Comparison of ENCODE assay signal across 21 cellular contexts in genomic region chr2:28174211-28174610, GRCh38.
DNase-seq lines count a peak whose midpoint lies in the region; ATAC-seq and TF ChIP-seq lines count a peak whose summit lies in the region.
"Had no signal": no experiment of that assay in that cellular context is flagged by ENCODE, and none has a peak within 500 bp of the region (broad histone marks: within the 10 kb centered on the region; RNA-seq: fewer than 3 reads in every experiment).

No MANE protein-coding gene starts in this region.

- no peak overlapping the region for H2BK12ac ChIP-seq in neuronal stem cell (ENCODE audit: low read length)

- H3K18ac ChIP-seq in neuronal stem cell (ENCODE audit: low read length) = no peak overlapping the region

- H3K23ac ChIP-seq in neuronal stem cell (ENCODE audit: low read depth, low read length, poor library complexity) = no peak overlapping the region

- no peak overlapping the region for H3K4ac ChIP-seq in neuronal stem cell (ENCODE audit: low read length)

- H2AFZ ChIP-seq in hepatocyte = no peak overlapping the region
- no peak overlapping the region for H2AFZ ChIP-seq in neuronal stem cell (ENCODE audit: low read length)

- H3K4me1 ChIP-seq in hepatocyte (ENCODE audit: insufficient read depth) (peaks cover 21% of the 10 kb centered on the region), neuronal stem cell (ENCODE audit: control insufficient read depth in 2 of 2, insufficient read depth in 1 of 2, low read depth in 1 of 2, low read length in 2 of 2) (peaks cover 0 to 5% of the 10 kb centered on the region in 2 donors)
- H3K4me1 ChIP-seq: BE2C, BLaER1 had no signal

- H2BK15ac ChIP-seq in neuronal stem cell (ENCODE audit: low read length) = no peak overlapping the region

- H3K9me3 ChIP-seq in hepatocyte (ENCODE audit: low read depth) (peaks cover 20% of the 10 kb centered on the region), neuronal stem cell (replicated peaks in 1 of 2; ENCODE audit: control insufficient read depth in 2 of 2, insufficient read depth in 1 of 2, low read depth in 1 of 2, low read length in 2 of 2) (peaks cover 0 to 17% of the 10 kb centered on the region in 2 donors)
- H3K9me3 ChIP-seq: BE2C had no signal

- no peak for TF ChIP-seq CTCF in hepatocyte (IDR thresholded peaks at IDR 0.05; ENCODE audit: poor library complexity)

- DNase-seq in caudate nucleus (lab: John Stamatoyannopoulos, UW) (peak in 3 of 61 donors; percentile 13 to 40 (median 28)), hepatocyte (ENCODE audit: low spot score) (no peak), neuronal stem cell (ENCODE audit: low spot score) (no peak), HuH-7 (ENCODE audit: low spot score) (no peak)
- DNase-seq: 8988T; ACHN; BE2C; C1 segment of cervical spinal cord; CD4-positive, alpha-beta memory T cell; CD4-positive, CD25-positive, alpha-beta regulatory T cell; CD8-positive, alpha-beta memory T cell; DMS 273 treated with DMSO at 0.1 percent for 48 hours; DMS153; DMS53; DMS79; DND-41; EL; GDM1 had no signal

- no peak overlapping the region for H2BK5ac ChIP-seq in neuronal stem cell (ENCODE audit: low read length)

- H3K4me3 ChIP-seq in hepatocyte (no peak overlapping the region), neuronal stem cell (ENCODE audit: low read length in 2 of 2) (no peak overlapping the region)
- H3K4me3 ChIP-seq: BLaER1, GM12878 had no signal

- no peaks in the 10 kb centered on the region for H3K9me2 ChIP-seq in hepatocyte (replicated peaks; ENCODE audit: insufficient read depth)

- H3K27ac ChIP-seq in caudate nucleus (ENCODE audit: low read depth, low read length) (peak overlapping the region; percentile 48), hepatocyte (peak overlapping the region; percentile 93), neuronal stem cell (replicated peaks; ENCODE audit: low read length) (no peak overlapping the region)
- H3K27ac ChIP-seq: BLaER1 had no signal

- no peaks in the 10 kb centered on the region for H4K20me1 ChIP-seq in hepatocyte (ENCODE audit: insufficient read depth, poor library complexity, severe bottlenecking)
- H4K20me1 ChIP-seq: BLaER1 had no signal

- peak overlapping the region; percentile 15 for H2AK5ac ChIP-seq in neuronal stem cell (ENCODE audit: low read depth, low read length)

- H3K4me2 ChIP-seq in hepatocyte (no peak overlapping the region), neuronal stem cell (ENCODE audit: insufficient read depth, low read length, poor library complexity, severe bottlenecking) (no peak overlapping the region)
- H3K4me2 ChIP-seq: BLaER1 had no signal

- ATAC-seq in GM18858 (IDR thresholded peaks at IDR 0.05; ENCODE audit: unreplicated experiment) = no peak
- ATAC-seq: GM12878 had no signal

- H4K91ac ChIP-seq in neuronal stem cell (ENCODE audit: low read depth, low read length, poor library complexity) = no peak overlapping the region

- no peak overlapping the region for H2BK120ac ChIP-seq in neuronal stem cell (ENCODE audit: low read depth, low read length)

- no peaks in the 10 kb centered on the region for H3K79me2 ChIP-seq in hepatocyte

- H3K27me3 ChIP-seq in hepatocyte (no peaks in the 10 kb centered on the region), neuronal stem cell (ENCODE audit: control insufficient read depth in 3 of 3, insufficient read depth in 3 of 3, low read depth in 1 of 3, low read length in 3 of 3) (no peaks in the 10 kb centered on the region)
- H3K27me3 ChIP-seq: BE2C, BLaER1 had no signal

- WGBS in hepatocyte (ENCODE audit: low lambda C conversion rate, missing lambda C conversion rate) = 91% methylated on average over 4 of the region's 4 CpGs
- no CpG with 5 or more reads among the region's 4 CpGs for WGBS in neuronal stem cell (ENCODE audit: extremely low coverage in 2 of 2, insufficient read length in 2 of 2, insufficient replicate concordance in 1 of 2), 2 donors

- no peaks in the 10 kb centered on the region for H3K79me1 ChIP-seq in neuronal stem cell (ENCODE audit: low read depth, low read length)

- no peak overlapping the region for H4K8ac ChIP-seq in neuronal stem cell (ENCODE audit: low read depth, low read length)

- H3K14ac ChIP-seq in neuronal stem cell (ENCODE audit: low read length) = no peak overlapping the region

- H3K9ac ChIP-seq in neuronal stem cell (ENCODE audit: low read depth, low read length, poor library complexity) = no peak overlapping the region
- H3K9ac ChIP-seq: BLaER1 had no signal

- H3K36me3 ChIP-seq in hepatocyte (replicated peaks; ENCODE audit: insufficient read depth, low read depth) (no peaks in the 10 kb centered on the region), neuronal stem cell (replicated peaks in 1 of 2; ENCODE audit: control insufficient read depth in 2 of 2, insufficient read depth in 2 of 2, low read length in 2 of 2) (peaks cover 0 to 2% of the 10 kb centered on the region in 2 donors)
- H3K36me3 ChIP-seq: BE2C had no signal
